2 cellular contexts compared by ENCODE assay signal in genomic region chr16:22926105-22926751, GRCh38.
TF ChIP-seq lines count a peak whose summit lies in the region.

No MANE protein-coding gene starts in this region.

TF ChIP-seq in IMR-90, 13 proteins besides CTCF, POLR2A, EP300 and RAD21 (continued from another document):
- TF ChIP-seq ELK1 (IDR thresholded peaks at IDR 0.05; ENCODE audit: borderline replicate concordance, low read depth, low read length) = no peak
- no peak for TF ChIP-seq NFE2L2 (IDR thresholded peaks at IDR 0.05; ENCODE audit: low read depth, low read length)

TF ChIP-seq in neural cell, 6 proteins besides CTCF, POLR2A, EP300 and RAD21 (continued from another document):
- TF ChIP-seq REST (IDR thresholded peaks at IDR 0.05; ENCODE audit: borderline replicate concordance) = no peak
- TF ChIP-seq POLR2AphosphoS5 (IDR thresholded peaks at IDR 0.05) = peak; percentile 57
- TF ChIP-seq TAF1 (IDR thresholded peaks at IDR 0.05; ENCODE audit: low read depth) = no peak
- TF ChIP-seq SMC3 (conservative IDR thresholded peaks at IDR 0.05; ENCODE audit: poor library complexity) = no peak
